In the genomic region with DNA sequence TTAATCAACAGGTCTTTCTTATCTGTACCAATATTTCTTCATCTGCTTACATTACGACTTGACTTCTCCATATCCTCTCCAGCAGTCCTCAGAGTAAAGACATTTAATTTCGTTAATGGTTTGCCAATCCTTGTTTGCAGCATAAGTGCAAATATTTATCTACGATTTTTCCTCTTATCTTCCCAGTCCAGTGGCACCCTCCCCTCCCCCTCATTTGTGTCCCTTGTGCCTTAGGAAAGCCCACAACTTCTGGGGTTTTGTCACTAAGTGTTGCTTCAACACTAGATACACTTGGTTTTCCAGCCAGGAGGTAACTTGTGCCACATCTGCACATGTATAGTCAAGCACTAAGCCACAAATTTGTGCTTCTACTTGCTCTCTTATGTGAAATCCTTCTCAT, we compare ENCODE assay signal across 17 cellular contexts.
DNase-seq lines count a peak whose midpoint lies in the region; ATAC-seq, FAIRE-seq and TF ChIP-seq lines count a peak whose summit lies in the region.
"Had no signal": no experiment of that assay in that cellular context is flagged by ENCODE, and none has a peak within 500 bp of the region (broad histone marks: within the 10 kb centered on the region; RNA-seq: fewer than 3 reads in every experiment).

No MANE protein-coding gene starts in this region.

- H3K9me3 ChIP-seq in colonic mucosa: no peaks in the 10 kb centered on the region
- H3K9me3 ChIP-seq in liver (ENCODE audit: control insufficient read depth in 4 of 4, low read length in 3 of 4): no peaks in the 10 kb centered on the region
- H3K9me3 ChIP-seq: A549 had no signal

- no peak for TF ChIP-seq CTCF in colonic mucosa (IDR thresholded peaks at IDR 0.05)
- TF ChIP-seq CTCF in liver (IDR thresholded peaks at IDR 0.05; ENCODE audit: low read depth, low read length, missing input control): no peak

- H3K27ac ChIP-seq in colonic mucosa (no peak overlapping the region), liver (ENCODE audit: low read depth in 1 of 2, low read length in 2 of 2) (peak overlapping the region; percentile 20 to 51)
- H3K27ac ChIP-seq: A549, HL-60 had no signal

- H3K9ac ChIP-seq in colonic mucosa (ENCODE audit: low read depth in 2 of 2, low read length in 2 of 2): no peak overlapping the region
- no peak overlapping the region for H3K9ac ChIP-seq in liver (ENCODE audit: low read depth in 1 of 2, low read length in 2 of 2)

- H3K36me3 ChIP-seq in colonic mucosa (no peaks in the 10 kb centered on the region), liver (ENCODE audit: control insufficient read depth in 4 of 4, insufficient read depth in 3 of 4, low read depth in 1 of 4, low read length in 3 of 4) (no peaks in the 10 kb centered on the region)

- intact Hi-C loops in colonic mucosa (cut with DNase I) (no loop called here), left cardiac atrium (cut with DNase I) (no loop called here)

- H3K27me3 ChIP-seq in colonic mucosa (no peaks in the 10 kb centered on the region), liver (ENCODE audit: control insufficient read depth in 4 of 4, insufficient read depth in 4 of 4, low read length in 3 of 4) (no peaks in the 10 kb centered on the region)

- no peaks in the 10 kb centered on the region for H3K4me1 ChIP-seq in colonic mucosa
- H3K4me1 ChIP-seq in liver (ENCODE audit: control insufficient read depth in 4 of 4, insufficient read depth in 4 of 4, low read length in 3 of 4): peaks cover 3 to 29% (median 23%) of the 10 kb centered on the region in 4 donors
- H3K4me1 ChIP-seq: A549 had no signal

- peak; percentile 57 to 66 for TF ChIP-seq RAD21 in liver (IDR thresholded peaks at IDR 0.05)

- WGBS in liver: 19% methylated on average over 3 of the region's 3 CpGs

- FAIRE-seq in HTR-8/SVneo (lab: Jason Lieb, UNC): peak; percentile 4
- FAIRE-seq: A549, GM12892, GM19239 had no signal

- ATAC-seq in left cardiac atrium: no peak
- ATAC-seq: A549; CD8-positive, alpha-beta T cell had no signal

- DNase-seq in HTR-8/SVneo (ENCODE audit: insufficient read length, low spot score): no peak
- peak; percentile 71 for DNase-seq in colonic mucosa
- DNase-seq in mucosa of gallbladder (ENCODE audit: low spot score): no peak
- no peak for DNase-seq in left cardiac atrium
- DNase-seq in NCI-H345 treated with DMSO at 0.1 percent for 48 hours (lab: John Stamatoyannopoulos, UW; ENCODE audit: unreplicated experiment): no peak
- no peak for DNase-seq in T-helper 2 cell
- DNase-seq: CD8-positive, alpha-beta T cell; COR-L47; DND-41; GDM1; HCEC 1CT; HFFc6 had no signal

- no peak overlapping the region for H3K4me3 ChIP-seq in colonic mucosa
- H3K4me3 ChIP-seq in liver (ENCODE audit: low read depth in 1 of 3, low read length in 3 of 3): no peak overlapping the region
- H3K4me3 ChIP-seq: A549 had no signal

TF ChIP-seq in liver, 16 proteins besides CTCF, POLR2A, EP300 and RAD21:
- peak; percentile 72 for TF ChIP-seq SP1 (IDR thresholded peaks at IDR 0.05)
- TF ChIP-seq FOXA1 (IDR thresholded peaks at IDR 0.05): peak; percentile 65
- TF ChIP-seq TAF1 (conservative IDR thresholded peaks at IDR 0.05): peak; percentile 12
- peak; percentile 54 for TF ChIP-seq YY1 (IDR thresholded peaks at IDR 0.05)
- TF ChIP-seq, protein P1, sequence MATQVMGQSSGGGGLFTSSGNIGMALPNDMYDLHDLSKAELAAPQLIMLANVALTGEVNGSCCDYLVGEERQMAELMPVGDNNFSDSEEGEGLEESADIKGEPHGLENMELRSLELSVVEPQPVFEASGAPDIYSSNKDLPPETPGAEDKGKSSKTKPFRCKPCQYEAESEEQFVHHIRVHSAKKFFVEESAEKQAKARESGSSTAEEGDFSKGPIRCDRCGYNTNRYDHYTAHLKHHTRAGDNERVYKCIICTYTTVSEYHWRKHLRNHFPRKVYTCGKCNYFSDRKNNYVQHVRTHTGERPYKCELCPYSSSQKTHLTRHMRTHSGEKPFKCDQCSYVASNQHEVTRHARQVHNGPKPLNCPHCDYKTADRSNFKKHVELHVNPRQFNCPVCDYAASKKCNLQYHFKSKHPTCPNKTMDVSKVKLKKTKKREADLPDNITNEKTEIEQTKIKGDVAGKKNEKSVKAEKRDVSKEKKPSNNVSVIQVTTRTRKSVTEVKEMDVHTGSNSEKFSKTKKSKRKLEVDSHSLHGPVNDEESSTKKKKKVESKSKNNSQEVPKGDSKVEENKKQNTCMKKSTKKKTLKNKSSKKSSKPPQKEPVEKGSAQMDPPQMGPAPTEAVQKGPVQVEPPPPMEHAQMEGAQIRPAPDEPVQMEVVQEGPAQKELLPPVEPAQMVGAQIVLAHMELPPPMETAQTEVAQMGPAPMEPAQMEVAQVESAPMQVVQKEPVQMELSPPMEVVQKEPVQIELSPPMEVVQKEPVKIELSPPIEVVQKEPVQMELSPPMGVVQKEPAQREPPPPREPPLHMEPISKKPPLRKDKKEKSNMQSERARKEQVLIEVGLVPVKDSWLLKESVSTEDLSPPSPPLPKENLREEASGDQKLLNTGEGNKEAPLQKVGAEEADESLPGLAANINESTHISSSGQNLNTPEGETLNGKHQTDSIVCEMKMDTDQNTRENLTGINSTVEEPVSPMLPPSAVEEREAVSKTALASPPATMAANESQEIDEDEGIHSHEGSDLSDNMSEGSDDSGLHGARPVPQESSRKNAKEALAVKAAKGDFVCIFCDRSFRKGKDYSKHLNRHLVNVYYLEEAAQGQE (IDR thresholded peaks at IDR 0.05): peak; percentile 50
- peak; percentile 78 to 85 for TF ChIP-seq HNF4A (conservative IDR thresholded peaks at IDR 0.05)
- peak; percentile 43 for TF ChIP-seq HNF4G (IDR thresholded peaks at IDR 0.05)
- TF ChIP-seq GABPA (IDR thresholded peaks at IDR 0.05 in 1 of 2, conservative IDR thresholded peaks at IDR 0.05 in 1 of 2): peak in 1 of 2 donors; percentile 11
- peak; percentile 80 for TF ChIP-seq FOXA2 (IDR thresholded peaks at IDR 0.05)
- TF ChIP-seq, protein P2, sequence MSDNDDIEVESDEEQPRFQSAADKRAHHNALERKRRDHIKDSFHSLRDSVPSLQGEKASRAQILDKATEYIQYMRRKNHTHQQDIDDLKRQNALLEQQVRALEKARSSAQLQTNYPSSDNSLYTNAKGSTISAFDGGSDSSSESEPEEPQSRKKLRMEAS (IDR thresholded peaks at IDR 0.05): peak; percentile 83
- TF ChIP-seq JUND (IDR thresholded peaks at IDR 0.05): peak; percentile 64 to 83
- TF ChIP-seq EGR1 (IDR thresholded peaks at IDR 0.05; ENCODE audit: low read depth in 2 of 2): no peak
- TF ChIP-seq RXRA (IDR thresholded peaks at IDR 0.05): peak; percentile 64 to 82
- TF ChIP-seq, protein P3, sequence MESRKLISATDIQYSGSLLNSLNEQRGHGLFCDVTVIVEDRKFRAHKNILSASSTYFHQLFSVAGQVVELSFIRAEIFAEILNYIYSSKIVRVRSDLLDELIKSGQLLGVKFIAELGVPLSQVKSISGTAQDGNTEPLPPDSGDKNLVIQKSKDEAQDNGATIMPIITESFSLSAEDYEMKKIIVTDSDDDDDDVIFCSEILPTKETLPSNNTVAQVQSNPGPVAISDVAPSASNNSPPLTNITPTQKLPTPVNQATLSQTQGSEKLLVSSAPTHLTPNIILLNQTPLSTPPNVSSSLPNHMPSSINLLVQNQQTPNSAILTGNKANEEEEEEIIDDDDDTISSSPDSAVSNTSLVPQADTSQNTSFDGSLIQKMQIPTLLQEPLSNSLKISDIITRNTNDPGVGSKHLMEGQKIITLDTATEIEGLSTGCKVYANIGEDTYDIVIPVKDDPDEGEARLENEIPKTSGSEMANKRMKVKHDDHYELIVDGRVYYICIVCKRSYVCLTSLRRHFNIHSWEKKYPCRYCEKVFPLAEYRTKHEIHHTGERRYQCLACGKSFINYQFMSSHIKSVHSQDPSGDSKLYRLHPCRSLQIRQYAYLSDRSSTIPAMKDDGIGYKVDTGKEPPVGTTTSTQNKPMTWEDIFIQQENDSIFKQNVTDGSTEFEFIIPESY (IDR thresholded peaks at IDR 0.05): peak; percentile 39
- TF ChIP-seq NR2F2 (IDR thresholded peaks at IDR 0.05): no peak
- TF ChIP-seq, protein P4, sequence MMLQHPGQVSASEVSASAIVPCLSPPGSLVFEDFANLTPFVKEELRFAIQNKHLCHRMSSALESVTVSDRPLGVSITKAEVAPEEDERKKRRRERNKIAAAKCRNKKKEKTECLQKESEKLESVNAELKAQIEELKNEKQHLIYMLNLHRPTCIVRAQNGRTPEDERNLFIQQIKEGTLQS (IDR thresholded peaks at IDR 0.05): peak; percentile 16
